3 cellular contexts compared by ENCODE assay signal in the genomic region with DNA sequence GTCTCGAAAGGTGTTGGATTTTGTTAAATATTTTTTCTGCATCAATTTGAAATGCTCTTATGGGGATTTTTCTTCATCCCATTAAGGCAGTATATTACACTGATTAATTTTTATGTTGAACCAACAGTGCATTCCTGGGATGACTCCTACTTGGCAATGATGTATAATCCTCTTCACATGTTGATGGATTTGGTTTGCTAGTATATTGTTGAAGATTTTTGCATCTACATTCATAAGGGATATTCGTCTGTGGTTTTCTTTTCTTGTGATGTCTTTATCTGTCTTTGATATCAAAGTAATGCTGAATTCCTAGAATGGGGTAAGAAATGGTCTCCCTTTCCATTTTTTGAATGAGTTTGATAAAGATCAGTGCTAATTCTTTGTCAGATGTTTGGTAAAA.
"Had no signal": no experiment of that assay in that cellular context is flagged by ENCODE, and none has a peak within 500 bp of the region (broad histone marks: within the 10 kb centered on the region; RNA-seq: fewer than 3 reads in every experiment).

No MANE protein-coding gene starts in this region.

- ATAC-seq: GM12878 had no signal

- H3K4me3 ChIP-seq: GM12878 had no signal

- DNase-seq: GDM1, GF-D8 had no signal
